Comparison of ENCODE assay signal across 8 cellular contexts in the genomic region with DNA sequence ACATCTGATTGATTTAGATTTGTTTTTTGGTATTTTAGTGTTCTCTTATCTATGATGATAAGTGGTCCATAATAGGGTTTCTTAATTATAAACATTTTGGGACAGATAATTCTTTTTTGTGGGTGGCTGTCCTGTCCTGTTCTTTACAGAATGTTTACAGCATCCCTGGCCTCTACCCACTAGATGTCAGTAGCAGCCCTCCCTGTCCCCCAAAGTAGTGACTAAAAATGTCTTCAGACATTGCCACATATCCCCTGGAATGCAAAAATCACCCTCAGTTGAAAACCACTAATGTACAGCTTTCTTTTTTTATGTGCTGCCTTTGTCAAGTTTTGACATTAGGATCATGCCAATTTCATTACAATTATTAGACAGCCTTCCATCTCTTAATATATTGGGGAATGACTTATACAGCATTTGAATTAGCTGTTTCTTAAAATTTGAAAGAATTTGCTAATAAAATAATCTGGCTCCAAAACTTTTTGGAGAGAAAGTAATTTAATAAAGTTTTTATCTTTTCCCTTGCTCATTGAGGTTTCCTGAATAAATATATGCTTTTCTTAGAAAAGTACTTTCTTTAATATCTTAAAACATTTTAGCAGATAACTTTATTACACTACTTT. TPM values are rescaled to one million over a fixed set of nuclear protein-coding genes. Genes with fewer than 3 reads are reported as not detected.
DNase-seq lines count a peak whose midpoint lies in the region; ATAC-seq and TF ChIP-seq lines count a peak whose summit lies in the region.

No MANE protein-coding gene starts in this region.

- no peaks in the 10 kb centered on the region for H3K4me1 ChIP-seq in BE2C

- peak; percentile 17 for DNase-seq in BE2C
- peak; percentile 77 for DNase-seq in MV-4-11 (lab: John Stamatoyannopoulos, UW)
- DNase-seq in activated T-cell treated with anti-CD3 and anti-CD28 coated beads for 48 hours (ENCODE audit: low read depth): peak; percentile 29
- peak; percentile 84 for DNase-seq in globus pallidus (ENCODE audit: low spot score)

- H3K27me3 Mint-ChIP-seq in stimulated activated memory B cell treated with anti-CD40 and anti-IgM and Interleukin-4, amounts not matched to agents 10 μg/mL and 1 μg/mL and 100 μg/mL, for 72 hours: no peaks in the 10 kb centered on the region

- H3K4me3 ChIP-seq in BE2C (ENCODE audit: low read depth, low read length): no peak overlapping the region

- no peaks in the 10 kb centered on the region for H3K36me3 ChIP-seq in BE2C

- H3K9me3 Mint-ChIP-seq in stimulated activated memory B cell treated with anti-CD40 and anti-IgM and Interleukin-4, amounts not matched to agents 10 μg/mL and 1 μg/mL and 100 μg/mL, for 72 hours: no peaks in the 10 kb centered on the region

- peaks cover 47% of the 10 kb centered on the region for H3K36me3 Mint-ChIP-seq in stimulated activated memory B cell treated with anti-CD40 and anti-IgM and Interleukin-4, amounts not matched to agents 10 μg/mL and 1 μg/mL and 100 μg/mL, for 72 hours

- TF ChIP-seq CTCF in BE2C (IDR thresholded peaks at IDR 0.05; ENCODE audit: low read depth, low read length): peak; percentile 61

- H3K4me3 Mint-ChIP-seq in stimulated activated memory B cell treated with anti-CD40 and anti-IgM and Interleukin-4, amounts not matched to agents 10 μg/mL and 1 μg/mL and 100 μg/mL, for 72 hours: no peak overlapping the region

- ATAC-seq in GM18907 (IDR thresholded peaks at IDR 0.05; ENCODE audit: unreplicated experiment) (peak; percentile 70), HG03039 (IDR thresholded peaks at IDR 0.05; ENCODE audit: unreplicated experiment) (no peak), GM19397 (IDR thresholded peaks at IDR 0.05; ENCODE audit: unreplicated experiment) (no peak)
- ATAC-seq in stimulated activated memory B cell treated with anti-CD40 and anti-IgM and Interleukin-4, amounts not matched to agents 10 μg/mL and 1 μg/mL and 100 μg/mL, for 72 hours: peak; percentile 54

- H3K9me3 ChIP-seq in BE2C: no peaks in the 10 kb centered on the region

- H3K27me3 ChIP-seq in BE2C: no peaks in the 10 kb centered on the region

- H3K4me1 Mint-ChIP-seq in stimulated activated memory B cell treated with anti-CD40 and anti-IgM and Interleukin-4, amounts not matched to agents 10 μg/mL and 1 μg/mL and 100 μg/mL, for 72 hours: peaks cover 55% of the 10 kb centered on the region

- H3K27ac Mint-ChIP-seq in stimulated activated memory B cell treated with anti-CD40 and anti-IgM and Interleukin-4, amounts not matched to agents 10 μg/mL and 1 μg/mL and 100 μg/mL, for 72 hours: no peak overlapping the region

RNA-seq across cellular contexts. Expression of a gene that starts 19.5 kb away (rescaled TPM):
- 7.4 TPM for polyA plus RNA-seq in BE2C (2012; ENCODE audit: insufficient read depth, insufficient read length, low read depth)

Comparison
In these comparisons a context has a peak if more than half of its experiments do, and no peak if none do; other contexts are left out.
1. DNase-seq: peak in every context shown above with its lines; median percentile 84 in globus pallidus; 77 in MV-4-11; 29 in activated T-cell treated with anti-CD3 and anti-CD28 coated beads for 48 hours; 17 in BE2C.
2. ATAC-seq: peak in GM18907 (single experiment) and stimulated activated memory B cell treated with anti-CD40 and anti-IgM and Interleukin-4, amounts not matched to agents 10 μg/mL and 1 μg/mL and 100 μg/mL, for 72 hours (single experiment); none in HG03039 (single experiment) and GM19397 (single experiment).